Comparison of ENCODE assay signal across 19 cellular contexts in the genomic region with DNA sequence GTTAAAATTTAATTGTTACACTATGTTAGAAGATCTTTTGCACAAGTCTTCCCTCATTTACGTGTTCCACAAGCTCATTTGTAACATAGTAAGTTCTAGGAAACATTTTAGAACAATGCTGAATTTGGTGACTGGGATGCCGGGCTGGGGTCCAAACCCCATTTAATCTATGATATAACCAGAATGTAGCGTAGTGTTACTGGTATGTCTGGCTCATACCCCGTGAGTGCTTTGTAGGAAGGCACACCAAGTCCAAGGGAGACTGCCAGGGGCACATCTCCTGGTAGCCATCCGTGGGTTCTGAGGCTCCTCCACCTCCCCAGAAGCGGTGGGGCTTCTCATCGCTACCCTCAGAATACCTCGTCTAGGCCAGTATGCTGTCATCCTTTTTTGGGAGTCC.
"Had no signal": no experiment of that assay in that cellular context is flagged by ENCODE, and none has a peak within 500 bp of the region (broad histone marks: within the 10 kb centered on the region; RNA-seq: fewer than 3 reads in every experiment).

No MANE protein-coding gene starts in this region.

- H3K27ac Mint-ChIP-seq: activated CD8-positive, alpha-beta T cell treated with anti-CD3 and anti-CD28 coated beads, Interleukin-2, amount 10 ng/mL, durations not matched to agents 7 days and 5 days; stimulated activated naive CD8-positive, alpha-beta T cell treated with anti-CD3 and anti-CD28 coated beads, Interleukin-15, amount 100 ng/mL, for 72 hours had no signal

- H3K9me3 ChIP-seq: prostate gland, right lobe of liver, upper lobe of right lung had no signal

- H3K4me3 ChIP-seq: prostate gland, right lobe of liver, upper lobe of right lung had no signal

- H3K4me3 Mint-ChIP-seq: activated CD8-positive, alpha-beta T cell treated with anti-CD3 and anti-CD28 coated beads, Interleukin-2, amount 10 ng/mL, durations not matched to agents 7 days and 5 days; stimulated activated naive CD8-positive, alpha-beta T cell treated with anti-CD3 and anti-CD28 coated beads, Interleukin-15, amount 100 ng/mL, for 72 hours had no signal

- H3K27ac ChIP-seq: prostate gland, right lobe of liver, upper lobe of right lung had no signal

- H3K4me1 Mint-ChIP-seq: stimulated activated naive CD8-positive, alpha-beta T cell treated with anti-CD3 and anti-CD28 coated beads, Interleukin-15, amount 100 ng/mL, for 72 hours had no signal

- ATAC-seq: activated CD8-positive, alpha-beta T cell treated with anti-CD3 and anti-CD28 coated beads, Interleukin-2, amount 10 ng/mL, durations not matched to agents 7 days and 5 days; stimulated activated naive CD8-positive, alpha-beta T cell treated with anti-CD3 and anti-CD28 coated beads, Interleukin-15, amount 100 ng/mL, for 72 hours; upper lobe of right lung had no signal

- H3K27me3 Mint-ChIP-seq: stimulated activated naive CD8-positive, alpha-beta T cell treated with anti-CD3 and anti-CD28 coated beads, Interleukin-15, amount 100 ng/mL, for 72 hours had no signal

- FAIRE-seq: bronchial epithelial cell, small intestine had no signal

- DNase-seq: activated CD4-positive, alpha-beta T cell treated with anti-CD3 and anti-CD28 coated beads for 48 hours; activated CD4-positive, CD25-positive, alpha-beta regulatory T cell; activated CD8-positive, alpha-beta T cell treated with anti-CD3 and anti-CD28 coated beads, Interleukin-2, amount 10 ng/mL, durations not matched to agents 7 days and 5 days; activated effector memory CD4-positive, alpha-beta T cell treated with Interleukin-2 at 50 U/mL for 16 hours; activated naive CD4-positive, alpha-beta T cell treated with anti-CD3 and anti-CD28 coated beads, Interleukin-2, amount 50 U/mL, for 16 hours; activated T-cell treated with anti-CD3 and anti-CD28 coated beads, Interleukin-2, amount 50 U/mL, for 48 hours; effector CD4-positive, alpha-beta T cell; hypothalamus; islet precursor cell; mammary epithelial cell; midbrain; right lobe of liver; small intestine; stimulated activated CD4-positive, alpha-beta T cell treated with anti-CD3 and anti-CD28 coated beads, Interleukin-4, amount 100 ng/mL, for 1 hour; stimulated activated naive CD8-positive, alpha-beta T cell treated with anti-CD3 and anti-CD28 coated beads, Interleukin-15, amount 100 ng/mL, for 72 hours; T1000; upper lobe of right lung had no signal

- H3K27me3 ChIP-seq: right lobe of liver, upper lobe of right lung had no signal

- H3K9me3 Mint-ChIP-seq: stimulated activated naive CD8-positive, alpha-beta T cell treated with anti-CD3 and anti-CD28 coated beads, Interleukin-15, amount 100 ng/mL, for 72 hours had no signal

- H3K36me3 ChIP-seq: prostate gland, right lobe of liver, upper lobe of right lung had no signal

- H3K4me1 ChIP-seq: prostate gland, right lobe of liver had no signal
